8 cellular contexts compared by ENCODE assay signal in genomic region chr1:84478876-84479868, GRCh38. TPM values are rescaled to one million over a fixed set of nuclear protein-coding genes. Genes with fewer than 3 reads are reported as not detected.
DNase-seq lines count a peak whose midpoint lies in the region; ATAC-seq, FAIRE-seq and TF ChIP-seq lines count a peak whose summit lies in the region.

Gene RPF1, plus strand, starts transcription at chr1:84479266. Its CDS starts 16 bp downstream, at chr1:84479282.

- peak within 1 kb of the TSS; percentile 99 for H3K4me3 Mint-ChIP-seq in dendritic cell treated with granulocyte-macrophage colony-stimulating factor and Interleukin-4, amounts not matched to agents 40 ng/mL and 50 ng/mL, for 4 days

- H3K27me3 ChIP-seq in BLaER1 (no peaks in the 10 kb centered on the region), left lung (peaks cover 17 to 31% of the 10 kb centered on the region in 2 donors)

- H3K9ac ChIP-seq in BLaER1, result peak within 1 kb of the TSS; percentile 81

- intact Hi-C loops in dendritic cell treated with granulocyte-macrophage colony-stimulating factor and Interleukin-4, amounts not matched to agents 40 ng/mL and 50 ng/mL, for 4 days (cut with micrococcal nuclease), result loop anchor here (2.0 kb wide), 1 partner anchor 36 kb away; no protein-coding TSS in a partner anchor
- intact Hi-C loops in left lung (cut with DNase I), result no loop called here

- peak; percentile 90 for FAIRE-seq in GM19239 (lab: Jason Lieb, UNC)

- H3K27ac ChIP-seq in BLaER1, result peak within 1 kb of the TSS; percentile 83
- H3K27ac ChIP-seq in left lung, result peak within 1 kb of the TSS; percentile 80 to 93

- no peak for TF ChIP-seq CTCF in left lung (IDR thresholded peaks at IDR 0.05)

- H3K4me2 ChIP-seq in BLaER1, result peak within 1 kb of the TSS; percentile 88

- peak within 1 kb of the TSS; percentile 99 for H3K27ac Mint-ChIP-seq in dendritic cell treated with granulocyte-macrophage colony-stimulating factor and Interleukin-4, amounts not matched to agents 40 ng/mL and 50 ng/mL, for 4 days

- H3K9me3 ChIP-seq in BLaER1 (peaks cover 14% of the 10 kb centered on the region), left lung (peaks cover 0 to 4% of the 10 kb centered on the region in 2 donors)

- H3K27me3 Mint-ChIP-seq in dendritic cell treated with granulocyte-macrophage colony-stimulating factor and Interleukin-4, amounts not matched to agents 40 ng/mL and 50 ng/mL, for 4 days, result peaks cover 7% of the 10 kb centered on the region

- peaks cover 28% of the 10 kb centered on the region for H3K4me1 Mint-ChIP-seq in dendritic cell treated with granulocyte-macrophage colony-stimulating factor and Interleukin-4, amounts not matched to agents 40 ng/mL and 50 ng/mL, for 4 days (ENCODE audit: low read depth)

- ATAC-seq in HG03457 (IDR thresholded peaks at IDR 0.05; ENCODE audit: unreplicated experiment), result peak; percentile 95
- peak; percentile 96 for ATAC-seq in left lung

- peaks cover 21% of the 10 kb centered on the region for H3K4me1 ChIP-seq in BLaER1
- H3K4me1 ChIP-seq in left lung, result peaks cover 0 to 29% of the 10 kb centered on the region in 2 donors

- H3K36me3 ChIP-seq in BLaER1 (peaks cover 28% of the 10 kb centered on the region), left lung (peaks cover 0 to 13% of the 10 kb centered on the region in 2 donors)

- H3K36me3 Mint-ChIP-seq in dendritic cell treated with granulocyte-macrophage colony-stimulating factor and Interleukin-4, amounts not matched to agents 40 ng/mL and 50 ng/mL, for 4 days (ENCODE audit: low read depth), result peaks cover 46% of the 10 kb centered on the region

- H4K20me1 ChIP-seq in BLaER1, result peaks cover 26% of the 10 kb centered on the region; the same call in 1 of the 2 replicates

- DNase-seq in GM19239 (ENCODE audit: insufficient read length, low spot score) (peak; percentile 46), NCI-H524 (lab: John Stamatoyannopoulos, UW) (peak; percentile 71 to 79), left lung (peak; percentile 75 to 92)
- DNase-seq in activated CD4-positive, alpha-beta T cell treated with anti-CD3 and anti-CD28 coated beads, Interleukin-2, amount 50 U/mL, for 1 hour, result peak; percentile 77
- DNase-seq in stimulated activated CD4-positive, alpha-beta T cell treated with anti-CD3 and anti-CD28 coated beads, Interleukin-2, amount 100 ng/mL, for 4 hours (ENCODE audit: low read depth), result peak; percentile 66

- H3K4me3 ChIP-seq in BLaER1 (peak within 1 kb of the TSS; percentile 71), left lung (peak within 1 kb of the TSS; percentile 64 to 70)

- H3K9me3 Mint-ChIP-seq in dendritic cell treated with granulocyte-macrophage colony-stimulating factor and Interleukin-4, amounts not matched to agents 40 ng/mL and 50 ng/mL, for 4 days, result peaks cover 20% of the 10 kb centered on the region

RNA-seq across cellular contexts. Expression of gene RPF1, which starts in this region (rescaled TPM):
- total RNA-seq in left lung, result 10 to 100 TPM; 20.6 to 28.8 TPM

Comparison
In these comparisons a context has a peak if more than half of its experiments do, and no peak if none do; other contexts are left out.
1. Peak in every context shown above with its lines: DNase-seq, ATAC-seq, H3K4me3 ChIP-seq and H3K27ac ChIP-seq.